ENCODE assay signal across 1 cellular context in genomic region chr6:157095084-157095483, GRCh38.
TF ChIP-seq lines count a peak whose summit lies in the region.

No MANE protein-coding gene starts in this region.

TF ChIP-seq in GM23338, 12 proteins besides CTCF, POLR2A, EP300 and RAD21 (continued from another document):
- TF ChIP-seq REST (IDR thresholded peaks at IDR 0.05; ENCODE audit: unreplicated experiment) (no peak), NANOG (IDR thresholded peaks at IDR 0.05; ENCODE audit: borderline replicate concordance) (no peak), EZH2phosphoT487 (IDR thresholded peaks at IDR 0.05; ENCODE audit: unreplicated experiment) (no peak), ZNF114 (CRISPR knock-in tag; IDR thresholded peaks at IDR 0.05) (no peak), ZNF462 (CRISPR knock-in tag; IDR thresholded peaks at IDR 0.05) (no peak), EZH2 (IDR thresholded peaks at IDR 0.05; ENCODE audit: low read depth, unreplicated experiment) (no peak)
